9 cellular contexts compared by ENCODE assay signal in genomic region chr22:40043086-40043485, GRCh38. TPM values are rescaled to one million over a fixed set of nuclear protein-coding genes. Genes with fewer than 3 reads are reported as not detected.
DNase-seq lines count a peak whose midpoint lies in the region; ATAC-seq and TF ChIP-seq lines count a peak whose summit lies in the region.
"Had no signal": no experiment of that assay in that cellular context is flagged by ENCODE, and none has a peak within 500 bp of the region (broad histone marks: within the 10 kb centered on the region; RNA-seq: fewer than 3 reads in every experiment).

No MANE protein-coding gene starts in this region.

- H3K36me3 ChIP-seq in ACC112 (ENCODE audit: insufficient read depth, low read length) (no peaks in the 10 kb centered on the region), body of pancreas (replicated peaks in 1 of 2; ENCODE audit: insufficient read depth in 1 of 2, low read depth in 2 of 2) (no peaks in the 10 kb centered on the region), mucosa of descending colon (ENCODE audit: low read depth) (no peaks in the 10 kb centered on the region)

- 49 to 60% methylated on average over 8 of the region's 8 CpGs for WGBS in body of pancreas, 2 donors

- H3K27ac Mint-ChIP-seq in IgD-negative memory B cell = peak overlapping the region in 2 of 3 donors; percentile 96 to 100

- TF ChIP-seq POLR2A in body of pancreas (IDR thresholded peaks at IDR 0.05) = peak in 1 of 3 donors; percentile 42

- peaks cover 3% of the 10 kb centered on the region; the same call in 1 of the 2 replicates for H3K27me3 ChIP-seq in ACC112 (ENCODE audit: insufficient read depth, low read length)
- no peaks in the 10 kb centered on the region for H3K27me3 ChIP-seq in body of pancreas

- H3K4me1 ChIP-seq in ACC112 (ENCODE audit: control insufficient read depth, insufficient read depth, low read length, unreplicated experiment) (peaks cover 34% of the 10 kb centered on the region), body of pancreas (peaks cover 39% of the 10 kb centered on the region), mucosa of descending colon (ENCODE audit: low read depth) (peaks cover 16% of the 10 kb centered on the region)

- H3K27me3 Mint-ChIP-seq in IgD-negative memory B cell = peaks cover 11% of the 10 kb centered on the region

- no peak overlapping the region for H2AFZ ChIP-seq in ACC112 (ENCODE audit: low read length, unreplicated experiment)

- intact Hi-C loops in body of pancreas (cut with DNase I) (loop anchor here (10.0 kb wide), 1 partner anchor 302 kb away; the partner anchor contains the start of gene ADSL), mucosa of descending colon (cut with DNase I, micrococcal nuclease) (loop anchor here in 1 of 2 donors (10.0 kb wide), 1 partner anchor 302 kb away; the partner anchor contains the start of gene ADSL)

- H3K9me3 ChIP-seq in body of pancreas (no peaks in the 10 kb centered on the region), mucosa of descending colon (no peaks in the 10 kb centered on the region)

- H3K79me2 ChIP-seq in ACC112 (ENCODE audit: control insufficient read depth, insufficient read depth, low read length, unreplicated experiment) = no peaks in the 10 kb centered on the region

- H3K27ac ChIP-seq in ACC112 (ENCODE audit: low read depth, low read length) = peak overlapping the region; percentile 76
- H3K27ac ChIP-seq in body of pancreas = peak overlapping the region; percentile 84 to 96 (median 93)

- H3K4me3 ChIP-seq in ACC112 (ENCODE audit: low read depth, low read length) = peak overlapping the region; percentile 76
- no peak overlapping the region for H3K4me3 ChIP-seq in body of pancreas
- H3K4me3 ChIP-seq in mucosa of descending colon = no peak overlapping the region

- DNase-seq in body of pancreas (peak; percentile 68 to 87 (median 76)), mucosa of descending colon (peak in 2 of 3 donors; percentile 44 to 45), ACHN (no peak)
- DNase-seq: KBM-7 had no signal

- peaks cover 9 to 22% (median 15%) of the 10 kb centered on the region in 3 donors for H3K4me1 Mint-ChIP-seq in IgD-negative memory B cell

- no peaks in the 10 kb centered on the region for H3K9me3 Mint-ChIP-seq in IgD-negative memory B cell

- in situ Hi-C loops in ACHN (cut with HindIII; ENCODE audit: low pct_ligation_motif_present, low pct_unique_long_range_greater_than_20kb, low sequenced_read_pairs) = no loop called here

- H3K4me3 Mint-ChIP-seq in IgD-negative memory B cell = peak overlapping the region in 3 of 4 donors; percentile 43 to 96 (median 56)

- ATAC-seq in body of pancreas (peak; percentile 36), mucosa of descending colon (peak; percentile 3), HG02938 (IDR thresholded peaks at IDR 0.05; ENCODE audit: unreplicated experiment) (no peak), HG02885 (IDR thresholded peaks at IDR 0.05; ENCODE audit: poor library complexity, unreplicated experiment) (no peak), GM18870 (IDR thresholded peaks at IDR 0.05; ENCODE audit: unreplicated experiment) (no peak)

- peaks cover 1% of the 10 kb centered on the region for H3K36me3 Mint-ChIP-seq in IgD-negative memory B cell

- TF ChIP-seq CTCF in body of pancreas (IDR thresholded peaks at IDR 0.05) = peak in 3 of 7 experiments; percentile 17 to 39 (median 35)
- TF ChIP-seq CTCF in mucosa of descending colon (IDR thresholded peaks at IDR 0.05) = no peak

RNA-seq across cellular contexts. Expression of gene FAM83F, which starts 48.3 kb away (rescaled TPM):
- not detected for polyA plus RNA-seq in IgD-negative memory B cell
- total RNA-seq in body of pancreas (1 to 10 TPM; 8.9 to 9.1 TPM), mucosa of descending colon (10 to 100 TPM; 15.8 to 48.0 (median 35.0) TPM)

Comparison
In these comparisons a context has a peak if more than half of its experiments do, and no peak if none do; other contexts are left out.
1. ATAC-seq: peak in body of pancreas (single experiment) and mucosa of descending colon (single experiment); none in HG02938 (single experiment), HG02885 (single experiment) and GM18870 (single experiment).